Comparison of ENCODE assay signal across 34 cellular contexts in the genomic region with DNA sequence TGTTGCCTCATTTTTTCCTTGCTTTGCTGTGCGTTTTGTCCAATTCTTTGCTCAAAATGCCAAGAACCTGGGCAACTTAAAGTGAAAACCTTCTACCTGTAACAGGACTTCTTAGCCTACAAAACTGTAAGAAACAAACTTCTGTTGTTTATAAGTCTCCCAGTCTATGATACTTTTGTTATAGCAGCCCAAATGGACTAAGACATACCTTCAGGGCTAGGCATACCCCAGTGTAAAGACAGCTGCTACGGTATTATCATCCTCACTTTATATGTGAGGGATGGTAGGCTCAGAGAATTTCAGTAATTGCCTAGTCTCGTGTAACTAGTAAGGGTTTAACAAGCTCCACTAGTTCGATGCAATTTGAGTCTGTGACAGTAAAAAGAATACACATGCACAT. TPM values are rescaled to one million over a fixed set of nuclear protein-coding genes. Genes with fewer than 3 reads are reported as not detected.
A peak's percentile ranks its signal among the peaks of the same experiment; 100 is the strongest.
DNase-seq lines count a peak whose midpoint lies in the region; ATAC-seq, FAIRE-seq and TF ChIP-seq lines count a peak whose summit lies in the region.
"Had no signal": no experiment of that assay in that cellular context is flagged by ENCODE, and none has a peak within 500 bp of the region (broad histone marks: within the 10 kb centered on the region; RNA-seq: fewer than 3 reads in every experiment).

No MANE protein-coding gene starts in this region.

- TF ChIP-seq RAD21 in HepG2 (CRISPR knock-in tag; IDR thresholded peaks at IDR 0.05) (no peak), K562 (CRISPR knock-in tag; conservative IDR thresholded peaks at IDR 0.05 in 1 of 2, IDR thresholded peaks at IDR 0.05 in 1 of 2) (no peak)

- H2AFZ ChIP-seq in HepG2 (ENCODE audit: low read length) (no peak overlapping the region), K562 (ENCODE audit: low read depth, low read length) (peak overlapping the region; percentile 62; the same call in 1 of the 2 replicates)

- H3K79me2 ChIP-seq in HepG2 (ENCODE audit: insufficient read depth, low read length) (no peaks in the 10 kb centered on the region), K562 (ENCODE audit: control insufficient read depth, insufficient read depth, low read length) (no peaks in the 10 kb centered on the region)

- no peaks in the 10 kb centered on the region for H3K27me3 Mint-ChIP-seq in nephron (ENCODE audit: low read depth)

- no peaks in the 10 kb centered on the region for H3K9me3 ChIP-seq in HepG2 (ENCODE audit: low read length)
- H3K9me3 ChIP-seq in right lobe of liver: no peaks in the 10 kb centered on the region
- H3K9me3 ChIP-seq in K562 (replicated peaks; ENCODE audit: control insufficient read depth, insufficient read depth, low read depth, low read length): no peaks in the 10 kb centered on the region
- no peaks in the 10 kb centered on the region for H3K9me3 ChIP-seq in breast epithelium
- H3K9me3 ChIP-seq in heart right ventricle: no peaks in the 10 kb centered on the region
- H3K9me3 ChIP-seq: A549; BE2C; BLaER1; BLaER1 treated with 17β-estradiol and CSF1 and Interleukin-3, amounts not matched to agents 10 nM and 100 nM; Caco-2 had no signal

- TF ChIP-seq POLR2A in HepG2 (IDR thresholded peaks at IDR 0.05; ENCODE audit: insufficient read depth in 1 of 2, low read depth in 2 of 2, low read length in 2 of 2): no peak
- TF ChIP-seq POLR2A in right lobe of liver (IDR thresholded peaks at IDR 0.05): no peak
- TF ChIP-seq POLR2A in K562 (conservative IDR thresholded peaks at IDR 0.05): no peak
- TF ChIP-seq POLR2A in breast epithelium (IDR thresholded peaks at IDR 0.05): no peak

- H3K9me1 ChIP-seq in K562 (ENCODE audit: control insufficient read depth, insufficient read depth, low read length): no peaks in the 10 kb centered on the region

- H4K20me1 ChIP-seq in HepG2 (ENCODE audit: insufficient read depth, low read length) (no peaks in the 10 kb centered on the region), K562 (replicated peaks; ENCODE audit: control insufficient read depth, insufficient read depth, low read length) (no peaks in the 10 kb centered on the region)
- H4K20me1 ChIP-seq: BLaER1; BLaER1 treated with 17β-estradiol and CSF1 and Interleukin-3, amounts not matched to agents 10 nM and 100 nM had no signal

- H3K27me3 ChIP-seq in HepG2 (ENCODE audit: control insufficient read depth in 1 of 2, insufficient read depth in 2 of 2, low read length in 2 of 2) (no peaks in the 10 kb centered on the region), right lobe of liver (peaks cover 0 to 5% of the 10 kb centered on the region in 2 donors), K562 (ENCODE audit: control insufficient read depth in 2 of 2, insufficient read depth in 2 of 2, low read length in 2 of 2) (no peaks in the 10 kb centered on the region), breast epithelium (peaks cover 0 to 15% of the 10 kb centered on the region in 2 donors), heart right ventricle (peaks cover 0 to 33% (median 0%) of the 10 kb centered on the region in 7 donors)

- H3K27ac ChIP-seq in HepG2 (ENCODE audit: extremely low read length, insufficient read depth, low read length) (no peak overlapping the region), right lobe of liver (no peak overlapping the region), K562 (ENCODE audit: extremely low read depth, low read depth, low read length) (peak overlapping the region; percentile 72; the same call in 2 of the 3 replicates), breast epithelium (peak overlapping the region in 1 of 2 donors; percentile 72), heart right ventricle (no peak overlapping the region)
- H3K27ac ChIP-seq: 22Rv1; A549; BLaER1; BLaER1 treated with 17β-estradiol and CSF1 and Interleukin-3, amounts not matched to agents 10 nM and 100 nM; C4-2B had no signal

- FAIRE-seq in HepG2 (lab: Jason Lieb, UNC) (no peak), K562 (lab: Jason Lieb, UNC) (no peak)
- FAIRE-seq: A204.1, A549, D721Med had no signal

- no peak overlapping the region for H3K4me3 Mint-ChIP-seq in nephron
- H3K4me3 Mint-ChIP-seq: B cell; CD14-positive monocyte; CD4-positive, alpha-beta memory T cell; CD4-positive, alpha-beta T cell; CD4-positive, CD25-positive, alpha-beta regulatory T cell; CD8-positive, alpha-beta T cell had no signal

- H3K4me3 ChIP-seq in HepG2 (replicated peaks in 1 of 3; ENCODE audit: insufficient read depth in 1 of 3, low read depth in 2 of 3, low read length in 3 of 3) (no peak overlapping the region), right lobe of liver (no peak overlapping the region), K562 (no peak overlapping the region), breast epithelium (no peak overlapping the region), heart right ventricle (no peak overlapping the region)
- H3K4me3 ChIP-seq: A549; BLaER1; BLaER1 treated with 17β-estradiol and CSF1 and Interleukin-3, amounts not matched to agents 10 nM and 100 nM had no signal

- H3K36me3 ChIP-seq in HepG2 (replicated peaks in 1 of 2; ENCODE audit: control insufficient read depth in 1 of 2, insufficient read depth in 2 of 2, low read length in 2 of 2) (no peaks in the 10 kb centered on the region), right lobe of liver (no peaks in the 10 kb centered on the region), K562 (ENCODE audit: control insufficient read depth, insufficient read depth, low read length) (no peaks in the 10 kb centered on the region), breast epithelium (no peaks in the 10 kb centered on the region), heart right ventricle (no peaks in the 10 kb centered on the region)
- H3K36me3 ChIP-seq: BE2C; BLaER1; BLaER1 treated with 17β-estradiol and CSF1 and Interleukin-3, amounts not matched to agents 10 nM and 100 nM had no signal

- H3K4me2 ChIP-seq in HepG2 (ENCODE audit: low read depth, low read length) (no peak overlapping the region), K562 (ENCODE audit: insufficient read depth, low read length) (no peak overlapping the region; the same call in 1 of the 2 replicates)
- H3K4me2 ChIP-seq: A549; BLaER1; BLaER1 treated with 17β-estradiol and CSF1 and Interleukin-3, amounts not matched to agents 10 nM and 100 nM had no signal

- WGBS in HepG2 (ENCODE audit: low lambda C conversion rate): 62% methylated on average over 2 of the region's 4 CpGs
- WGBS in right lobe of liver (ENCODE audit: insufficient coverage, low coverage, low lambda C conversion rate, missing lambda C conversion rate): 45% methylated on average over 4 of the region's 4 CpGs
- 25% methylated on average over 4 of the region's 4 CpGs for WGBS in K562 (ENCODE audit: insufficient coverage, low coverage, missing lambda C conversion rate)
- 94 to 96% methylated on average over 4 of the region's 4 CpGs for WGBS in heart right ventricle, 2 donors

- POLR2A ChIA-PET in HepG2 (lab: Yijun Ruan, JAX): no interaction called here
- POLR2A ChIA-PET in K562 (lab: Yijun Ruan, JAX): interaction anchor here (1.3 kb wide), 1 partner anchor 17 kb away, joined by 4 read pairs; no protein-coding TSS in a partner anchor

- ATAC-seq in HepG2 (no peak), right lobe of liver (no peak), K562 (no peak), heart right ventricle (no peak)
- ATAC-seq: A549; CD8-positive, alpha-beta T cell had no signal

- H3K9me3 Mint-ChIP-seq in nephron: no peaks in the 10 kb centered on the region
- H3K9me3 Mint-ChIP-seq: CD14-positive monocyte; CD4-positive, alpha-beta memory T cell; CD4-positive, alpha-beta T cell; CD4-positive, CD25-positive, alpha-beta regulatory T cell; CD8-positive, alpha-beta memory T cell; CD8-positive, alpha-beta T cell had no signal

- H3K36me3 Mint-ChIP-seq in nephron (ENCODE audit: low read depth): no peaks in the 10 kb centered on the region
- H3K36me3 Mint-ChIP-seq: CD14-positive monocyte; CD4-positive, alpha-beta memory T cell; CD4-positive, CD25-positive, alpha-beta regulatory T cell; CD8-positive, alpha-beta memory T cell; CD8-positive, alpha-beta T cell had no signal

- intact Hi-C loops in HepG2 (cut with micrococcal nuclease; ENCODE audit: unreplicated experiment) (no loop called here), right lobe of liver (cut with DNase I) (no loop called here), K562 (cut with micrococcal nuclease) (no loop called here), breast epithelium (cut with DNase I; ENCODE audit: low total_unique reads) (no loop called here), heart right ventricle (cut with DNase I) (no loop called here)

- DNase-seq in HepG2 (ENCODE audit: low spot score) (no peak), right lobe of liver (no peak), K562 (ENCODE audit: extremely low read depth in 1 of 4, low spot score in 3 of 4) (no peak), breast epithelium (ENCODE audit: low spot score in 2 of 2) (no peak), heart right ventricle (no peak)
- DNase-seq: 8988T; ACHN; AML-193; BE2C; C1 segment of cervical spinal cord; Caco-2; Calu3; CD4-positive, alpha-beta memory T cell; CD4-positive, alpha-beta T cell; CD4-positive, CD25-positive, alpha-beta regulatory T cell; CD8-positive, alpha-beta memory T cell; CD8-positive, alpha-beta T cell; COR-L47; DMS 273 treated with DMSO at 0.1 percent for 48 hours; DMS153; DMS79; DMS79 treated with DMSO at 0.1 percent for 48 hours; DND-41; EL had no signal

- BruUV-seq in HepG2 (replicated peaks; lab: Mats Ljungman, UMichigan) (no TSS peak), K562 (replicated peaks; lab: Mats Ljungman, UMichigan) (no TSS peak)

- CTCF ChIA-PET in HepG2 (lab: Yijun Ruan, JAX; ENCODE audit: low intra/inter-chr PET ratio, low total read pairs) (no interaction called here), K562 (lab: Yijun Ruan, JAX; ENCODE audit: low intra/inter-chr PET ratio) (no interaction called here)

- TF ChIP-seq EP300 in HepG2 (IDR thresholded peaks at IDR 0.05; ENCODE audit: low read depth in 2 of 2, low read length in 2 of 2) (no peak), HepG2 (CRISPR knock-in tag; IDR thresholded peaks at IDR 0.05; ENCODE audit: borderline replicate concordance) (no peak), K562 (IDR thresholded peaks at IDR 0.05; ENCODE audit: low read length) (no peak)

- no peak for TF ChIP-seq CTCF in HepG2 (CRISPR knock-in tag; IDR thresholded peaks at IDR 0.05)
- no peak for TF ChIP-seq CTCF in right lobe of liver (IDR thresholded peaks at IDR 0.05)
- TF ChIP-seq CTCF in K562 (IDR thresholded peaks at IDR 0.05 in 2 of 3, conservative IDR thresholded peaks at IDR 0.05 in 1 of 3; ENCODE audit: insufficient read depth in 2 of 3, low read depth in 1 of 3, low read length in 3 of 3): no peak
- TF ChIP-seq CTCF in nephron (IDR thresholded peaks at IDR 0.05; ENCODE audit: unreplicated experiment in 3 of 3): no peak
- TF ChIP-seq CTCF in breast epithelium (IDR thresholded peaks at IDR 0.05): no peak
- TF ChIP-seq CTCF in heart right ventricle (IDR thresholded peaks at IDR 0.05): no peak

- H3K27ac Mint-ChIP-seq in nephron: peak overlapping the region; percentile 44 to 87 (median 82)
- H3K27ac Mint-ChIP-seq: B cell; CD14-positive monocyte; CD4-positive, alpha-beta memory T cell; CD4-positive, alpha-beta T cell; CD4-positive, CD25-positive, alpha-beta regulatory T cell; CD8-positive, alpha-beta memory T cell; CD8-positive, alpha-beta T cell had no signal

- in situ Hi-C loops in HepG2 (cut with HindIII; ENCODE audit: extremely low pct_ligation_motif_present, low pct_unique_long_range_greater_than_20kb) (no loop called here), K562 (cut with MboI) (no loop called here)

- H3K4me1 Mint-ChIP-seq in nephron: peaks cover 25% of the 10 kb centered on the region

- H3K9ac ChIP-seq in HepG2 (ENCODE audit: insufficient read depth, low read depth, low read length) (no peak overlapping the region), K562 (ENCODE audit: insufficient read depth in 1 of 2, low read depth in 2 of 2, low read length in 2 of 2) (peak overlapping the region in 1 of 2 experiments; percentile 41; a peak in 2 of 4 replicates)
- H3K9ac ChIP-seq: BLaER1; BLaER1 treated with 17β-estradiol and CSF1 and Interleukin-3, amounts not matched to agents 10 nM and 100 nM had no signal

- H3K4me1 ChIP-seq in HepG2 (ENCODE audit: insufficient read depth, low read length) (peaks cover 25% of the 10 kb centered on the region), right lobe of liver (no peaks in the 10 kb centered on the region), K562 (replicated peaks in 1 of 2; ENCODE audit: control insufficient read depth in 2 of 2, insufficient read depth in 2 of 2, low read length in 2 of 2) (peaks cover 0 to 7% of the 10 kb centered on the region in 2 experiments; a peak in 3 of 5 replicates), breast epithelium (no peaks in the 10 kb centered on the region), heart right ventricle (peaks cover 0 to 19% (median 6%) of the 10 kb centered on the region in 9 donors)
- H3K4me1 ChIP-seq: BE2C, Caco-2 had no signal

RNA-seq across cellular contexts. Expression of gene OPHN1, which starts 6.0 kb away (rescaled TPM):
- 1.7 and 29.5 TPM in 2 replicates for total RNA-seq in HepG2 (2016; rRNA removed; fragmentation: Illumina TruSeq; extraction: Trizol)
- total RNA-seq in HepG2 (2016; cell fraction: cytosol; rRNA removed; fragmentation: Illumina TruSeq; extraction: Trizol; ENCODE audit: low read depth): 1.9 and 2.5 TPM in 2 replicates
- 1.3 and 1.6 TPM in 2 replicates for total RNA-seq in HepG2 (2016; cell fraction: insoluble cytoplasmic fraction; rRNA removed; fragmentation: Illumina TruSeq; extraction: Trizol)
- total RNA-seq in HepG2 (2016; cell fraction: membrane; rRNA removed; fragmentation: Illumina TruSeq; extraction: Trizol): 0.83 and 0.93 TPM in 2 replicates
- total RNA-seq in HepG2 (2016; cell fraction: nucleus; rRNA removed; fragmentation: Illumina TruSeq; extraction: Trizol): 4.3 and 5.3 TPM in 2 replicates
- polyA plus RNA-seq in HepG2 (2011; rRNA removed): 1.1 and 1.6 TPM in 2 replicates
- 0.68 and 0.94 TPM in 2 replicates for polyA plus RNA-seq in HepG2 (2011; cell fraction: cytosol; rRNA removed)
- polyA plus RNA-seq in HepG2 (2011; cell fraction: nucleus; rRNA removed): 1.5 and 2.6 TPM in 2 replicates
- polyA plus RNA-seq in HepG2 (2012): 1.0 and 1.7 TPM in 2 replicates
- polyA plus RNA-seq in HepG2 (2016; cell fraction: cytosol; fragmentation: Illumina TruSeq; extraction: Trizol; ENCODE audit: low read depth): 0.06 and 0.07 TPM in 2 replicates
- polyA plus RNA-seq in HepG2 (2016; cell fraction: insoluble cytoplasmic fraction; fragmentation: Illumina TruSeq; extraction: Trizol; ENCODE audit: low read depth): 0.72 and 0.86 TPM in 2 replicates
- 0.15 TPM in 2 replicates for polyA plus RNA-seq in HepG2 (2016; cell fraction: membrane; fragmentation: Illumina TruSeq; extraction: Trizol; ENCODE audit: low read depth)
- polyA plus RNA-seq in HepG2 (2016; cell fraction: nucleus; fragmentation: Illumina TruSeq; extraction: Trizol; ENCODE audit: insufficient read depth, low read depth): 2.3 and 3.2 TPM in 2 replicates
- 2.3 and 16.7 TPM in 2 replicates for polyA minus RNA-seq in HepG2 (2011; rRNA and poly(A)+ RNA removed; ENCODE audit: low replicate concordance)
- 1.9 and 3.8 TPM in 2 replicates for polyA minus RNA-seq in HepG2 (2011; cell fraction: cytosol; rRNA and poly(A)+ RNA removed)
- polyA minus RNA-seq in HepG2 (2011; cell fraction: nucleus; rRNA and poly(A)+ RNA removed): 5.3 and 6.0 TPM in 2 replicates
- 1 to 10 TPM in 2 of 6 experiments, under 1 TPM in 4; 0.47 to 1.2 (median 0.81) TPM for total RNA-seq in right lobe of liver
- 2.5 and 2.9 TPM in 2 replicates for total RNA-seq in K562 (2011; cell fraction: chromatin; rRNA removed; ENCODE audit: low replicate concordance)
- total RNA-seq in K562 (2011; cell fraction: nucleolus; rRNA removed): 1.2 and 2.2 TPM in 2 replicates
- 2.3 and 2.4 TPM in 2 replicates for total RNA-seq in K562 (2011; cell fraction: nucleoplasm; rRNA removed)
- total RNA-seq in K562 (2014; rRNA removed): 1.00 and 1.1 TPM in 2 replicates
- total RNA-seq in K562 (2014; rRNA removed; fragmentation: Illumina TruSeq; extraction: Trizol): 1.1 and 1.2 TPM in 2 replicates
- total RNA-seq in K562 (2015; rRNA removed; fragmentation: Illumina TruSeq; extraction: Trizol): 1.6 and 1.8 TPM in 2 replicates
- 1.4 and 1.8 TPM in 2 replicates for total RNA-seq in K562 (2021)
- polyA plus RNA-seq in K562 (2011; rRNA removed): 0.96 and 1.0 TPM in 2 replicates
- polyA plus RNA-seq in K562 (2011; cell fraction: cytosol; rRNA removed): 0.52 and 0.66 TPM in 2 replicates
- polyA plus RNA-seq in K562 (2011; cell fraction: nucleus; rRNA removed): 1.6 and 2.6 TPM in 2 replicates
- 1.5 and 2.1 TPM in 2 replicates for polyA plus RNA-seq in K562 (2012)
- polyA plus RNA-seq in K562 (2014; fragmentation: Illumina TruSeq; extraction: Trizol): 1.3 and 1.6 TPM in 2 replicates
- under 1 TPM; 0.28 to 0.42 TPM for polyA plus RNA-seq in K562 (2014; fragmentation: Nextera tagmentation; extraction: Ambion mirVana)
- 0.49 and 0.85 TPM in 2 replicates for polyA plus RNA-seq in K562 (2014; rRNA removed)
- 2.0 and 4.8 TPM in 2 replicates for polyA minus RNA-seq in K562 (2011; rRNA and poly(A)+ RNA removed)
- polyA minus RNA-seq in K562 (2011; cell fraction: cytosol; rRNA and poly(A)+ RNA removed): 4.2 TPM in 2 replicates
- polyA minus RNA-seq in K562 (2011; cell fraction: nucleus; rRNA and poly(A)+ RNA removed): 2.3 and 4.0 TPM in 2 replicates
- total RNA-seq in breast epithelium: 10 to 100 TPM in 2 of 3 donors, 1 to 10 TPM in 1; 9.5 to 20.2 (median 14.6) TPM
- 1 to 10 TPM; 3.4 to 7.1 (median 5.4) TPM for total RNA-seq in heart right ventricle
- polyA plus RNA-seq in heart right ventricle: 1 to 10 TPM; 2.1 to 2.7 TPM
- total RNA-seq: CD4-positive, alpha-beta T cell had no signal
- polyA plus RNA-seq: CD4-positive, CD25-positive, alpha-beta regulatory T cell; CD8-positive, alpha-beta memory T cell had no signal

RNA-seq across cellular contexts. Expression of gene YIPF6, which starts 59.5 kb away (rescaled TPM):
- total RNA-seq in HepG2 (2016; rRNA removed; fragmentation: Illumina TruSeq; extraction: Trizol) (36.7 and 43.6 TPM in 2 replicates), right lobe of liver (10 to 100 TPM; 24.9 to 37.0 (median 30.9) TPM), K562 (2014; rRNA removed) (7.7 and 10.7 TPM in 2 replicates), K562 (2014; rRNA removed; fragmentation: Illumina TruSeq; extraction: Trizol) (25.8 and 30.3 TPM in 2 replicates), K562 (2015; rRNA removed; fragmentation: Illumina TruSeq; extraction: Trizol) (12.0 and 14.1 TPM in 2 replicates), K562 (2021) (22.4 and 26.5 TPM in 2 replicates), breast epithelium (10 to 100 TPM; 25.3 to 27.9 (median 27.2) TPM), heart right ventricle (10 to 100 TPM; 28.9 to 35.0 (median 29.4) TPM)
- total RNA-seq in HepG2 (2016; cell fraction: cytosol; rRNA removed; fragmentation: Illumina TruSeq; extraction: Trizol; ENCODE audit: low read depth): 18.9 and 19.9 TPM in 2 replicates
- 38.7 and 43.0 TPM in 2 replicates for total RNA-seq in HepG2 (2016; cell fraction: insoluble cytoplasmic fraction; rRNA removed; fragmentation: Illumina TruSeq; extraction: Trizol)
- 17.0 and 24.1 TPM in 2 replicates for total RNA-seq in HepG2 (2016; cell fraction: membrane; rRNA removed; fragmentation: Illumina TruSeq; extraction: Trizol)
- total RNA-seq in HepG2 (2016; cell fraction: nucleus; rRNA removed; fragmentation: Illumina TruSeq; extraction: Trizol): 37.3 and 42.4 TPM in 2 replicates
- polyA plus RNA-seq in HepG2 (2011; rRNA removed) (28.5 and 37.8 TPM in 2 replicates), K562 (2011; rRNA removed) (29.1 and 32.1 TPM in 2 replicates), K562 (2014; fragmentation: Illumina TruSeq; extraction: Trizol) (14.3 and 15.6 TPM in 2 replicates), K562 (2014; fragmentation: Nextera tagmentation; extraction: Ambion mirVana) (10 to 100 TPM; 31.3 to 44.2 TPM), K562 (2014; rRNA removed) (10.3 and 12.8 TPM in 2 replicates), heart right ventricle (10 to 100 TPM in 1 of 2 donors, 1 to 10 TPM in 1; 8.0 to 12.5 TPM)
- 18.2 and 24.7 TPM in 2 replicates for polyA plus RNA-seq in HepG2 (2011; cell fraction: cytosol; rRNA removed)
- 7.8 and 12.2 TPM in 2 replicates for polyA plus RNA-seq in HepG2 (2011; cell fraction: nucleus; rRNA removed)
- polyA plus RNA-seq in HepG2 (2012): 25.2 and 32.7 TPM in 2 replicates
- 9.9 and 11.2 TPM in 2 replicates for polyA plus RNA-seq in HepG2 (2016; cell fraction: cytosol; fragmentation: Illumina TruSeq; extraction: Trizol; ENCODE audit: low read depth)
- 20.1 and 23.7 TPM in 2 replicates for polyA plus RNA-seq in HepG2 (2016; cell fraction: insoluble cytoplasmic fraction; fragmentation: Illumina TruSeq; extraction: Trizol; ENCODE audit: low read depth)
- polyA plus RNA-seq in HepG2 (2016; cell fraction: membrane; fragmentation: Illumina TruSeq; extraction: Trizol; ENCODE audit: low read depth): 11.4 and 12.1 TPM in 2 replicates
- 35.5 and 36.8 TPM in 2 replicates for polyA plus RNA-seq in HepG2 (2016; cell fraction: nucleus; fragmentation: Illumina TruSeq; extraction: Trizol; ENCODE audit: insufficient read depth, low read depth)
- polyA minus RNA-seq in HepG2 (2011; rRNA and poly(A)+ RNA removed; ENCODE audit: low replicate concordance): 30.2 and 47.3 TPM in 2 replicates
- polyA minus RNA-seq in HepG2 (2011; cell fraction: cytosol; rRNA and poly(A)+ RNA removed): 18.5 and 19.6 TPM in 2 replicates
- polyA minus RNA-seq in HepG2 (2011; cell fraction: nucleus; rRNA and poly(A)+ RNA removed): 27.2 and 27.5 TPM in 2 replicates
- total RNA-seq in K562 (2011; cell fraction: chromatin; rRNA removed; ENCODE audit: low replicate concordance): 22.5 and 60.7 TPM in 2 replicates
- 18.8 and 20.0 TPM in 2 replicates for total RNA-seq in K562 (2011; cell fraction: nucleolus; rRNA removed)
- 38.9 and 76.5 TPM in 2 replicates for total RNA-seq in K562 (2011; cell fraction: nucleoplasm; rRNA removed)
- polyA plus RNA-seq in K562 (2011; cell fraction: cytosol; rRNA removed): 10.4 and 24.0 TPM in 2 replicates
- 17.6 and 24.1 TPM in 2 replicates for polyA plus RNA-seq in K562 (2011; cell fraction: nucleus; rRNA removed)
- 11.5 and 13.9 TPM in 2 replicates for polyA plus RNA-seq in K562 (2012)
- polyA minus RNA-seq in K562 (2011; rRNA and poly(A)+ RNA removed): 18.1 and 20.2 TPM in 2 replicates
- 6.5 and 9.6 TPM in 2 replicates for polyA minus RNA-seq in K562 (2011; cell fraction: cytosol; rRNA and poly(A)+ RNA removed)
- 9.6 and 15.7 TPM in 2 replicates for polyA minus RNA-seq in K562 (2011; cell fraction: nucleus; rRNA and poly(A)+ RNA removed)

Comparison
In these comparisons a context has a peak if more than half of its experiments do, and no peak if none do; other contexts are left out.
1. Of the 241 proteins assayed by ChIP-seq in both HepG2 and K562: peak only in HepG2: ZNF12; only in K562: none; in both: none; in neither: 240.